Comparison of ENCODE assay signal across 33 cellular contexts in the genomic region with DNA sequence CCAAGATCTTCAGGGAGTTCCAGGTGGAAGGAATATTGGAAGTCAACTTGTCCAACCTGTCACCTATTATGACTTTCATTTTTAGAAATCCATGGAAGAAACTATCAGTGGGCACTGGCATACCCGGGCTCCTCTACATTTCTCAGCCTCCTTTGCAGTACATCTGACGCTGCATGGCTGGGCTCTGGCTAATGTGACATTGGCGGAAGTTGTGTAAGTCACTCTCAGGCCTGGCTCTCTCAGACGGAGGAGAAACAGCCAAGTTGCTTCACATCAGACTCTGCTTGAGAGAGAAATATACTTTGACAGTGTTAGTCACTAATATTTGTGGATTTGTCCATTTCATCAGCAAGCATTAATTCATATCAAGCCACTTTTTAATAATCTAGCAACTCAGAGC. TPM values are rescaled to one million over a fixed set of nuclear protein-coding genes. Genes with fewer than 3 reads are reported as not detected.
"Had no signal": no experiment of that assay in that cellular context is flagged by ENCODE, and none has a peak within 500 bp of the region (broad histone marks: within the 10 kb centered on the region; RNA-seq: fewer than 3 reads in every experiment).

No MANE protein-coding gene starts in this region.

- H3K27ac Mint-ChIP-seq: activated CD4-positive, alpha-beta T cell treated with anti-CD3 and anti-CD28 coated beads, Interleukin-2, amount 10 ng/mL, durations not matched to agents 7 days and 5 days; activated CD8-positive, alpha-beta T cell treated with anti-CD3 and anti-CD28 coated beads, Interleukin-2, amount 10 ng/mL, durations not matched to agents 7 days and 5 days; activated naive CD4-positive, alpha-beta T cell treated with anti-CD3 and anti-CD28 coated beads, Interleukin-2, amount 50 U/mL, for 24 hours; activated naive CD8-positive, alpha-beta T cell treated with anti-CD3 and anti-CD28 coated beads, Interleukin-2, amount 10 ng/mL, durations not matched to agents 7 days and 5 days; activated T-cell treated with anti-CD3 and anti-CD28 coated beads, Interleukin-2, amount 50 U/mL, for 24 hours; activated T-helper 2 cell treated with anti-CD3 and anti-CD28 coated beads, Interferon-gamma antibody, Interleukin-2, Interleukin-4, amounts not matched to agents 10 μg/mL and 5 μg/mL and 100 μg/mL, durations not matched to agents 14 hours and 24 hours and 36 hours had no signal

- H3K36me3 ChIP-seq: ascending aorta, cardiac muscle cell, Peyer's patch, SJCRH30 had no signal

- H3K36me3 Mint-ChIP-seq: activated naive CD4-positive, alpha-beta T cell treated with anti-CD3 and anti-CD28 coated beads, Interleukin-2, amount 50 U/mL, for 24 hours; activated naive CD8-positive, alpha-beta T cell treated with anti-CD3 and anti-CD28 coated beads, Interleukin-2, amount 10 ng/mL, durations not matched to agents 7 days and 5 days had no signal

- DNase-seq: activated CD4-positive, alpha-beta T cell treated with anti-CD3 and anti-CD28 coated beads, Interleukin-2, amount 10 ng/mL, durations not matched to agents 7 days and 5 days; activated CD4-positive, alpha-beta T cell treated with anti-CD3 and anti-CD28 coated beads, Interleukin-2, amount 50 U/mL, for 48 hours; activated CD8-positive, alpha-beta T cell treated with anti-CD3 and anti-CD28 coated beads, Interleukin-2, amount 10 ng/mL, durations not matched to agents 7 days and 5 days; activated gamma-delta T cell; activated naive CD4-positive, alpha-beta T cell treated with Interleukin-2 at 50 U/mL for 16 hours; activated naive CD8-positive, alpha-beta T cell treated with anti-CD3 and anti-CD28 coated beads, Interleukin-2, amount 10 ng/mL, durations not matched to agents 7 days and 5 days; activated T-cell treated with anti-CD3 and anti-CD28 coated beads, Interleukin-2, amount 50 U/mL, for 24 hours; amygdala; NCI-H1105; NCI-H1417 treated with DMSO at 0.1 percent for 48 hours; NCI-H187 treated with DMSO at 0.1 percent for 48 hours; NCI-H2081; NCI-H226; NCI-H446 treated with DMSO at 0.1 percent for 48 hours; NCI-H524; NCI-H69; NCI-H82; PC-3; Peyer's patch; SJCRH30; T1000 had no signal

- H3K27ac ChIP-seq: ascending aorta, cardiac muscle cell, Peyer's patch, RWPE1, SJCRH30, SK-N-MC had no signal

- H3K4me3 Mint-ChIP-seq: activated CD4-positive, alpha-beta T cell treated with anti-CD3 and anti-CD28 coated beads, Interleukin-2, amount 10 ng/mL, durations not matched to agents 7 days and 5 days; activated CD8-positive, alpha-beta T cell treated with anti-CD3 and anti-CD28 coated beads, Interleukin-2, amount 10 ng/mL, durations not matched to agents 7 days and 5 days; activated naive CD4-positive, alpha-beta T cell treated with anti-CD3 and anti-CD28 coated beads, Interleukin-2, amount 50 U/mL, for 24 hours; activated naive CD8-positive, alpha-beta T cell treated with anti-CD3 and anti-CD28 coated beads, Interleukin-2, amount 10 ng/mL, durations not matched to agents 7 days and 5 days; activated T-cell treated with anti-CD3 and anti-CD28 coated beads, Interleukin-2, amount 50 U/mL, for 24 hours; central memory CD8-positive, alpha-beta T cell had no signal

- FAIRE-seq: TTC549 had no signal

- ATAC-seq: activated CD8-positive, alpha-beta T cell treated with anti-CD3 and anti-CD28 coated beads, Interleukin-2, amount 10 ng/mL, durations not matched to agents 7 days and 5 days; PC-3; Right ventricle myocardium inferior had no signal

- H3K27me3 ChIP-seq: SJCRH30 had no signal

- H3K9me3 ChIP-seq: ascending aorta, Peyer's patch, SJCRH30 had no signal

- H3K9me3 Mint-ChIP-seq: activated CD4-positive, alpha-beta T cell treated with anti-CD3 and anti-CD28 coated beads, Interleukin-2, amount 10 ng/mL, durations not matched to agents 7 days and 5 days; activated naive CD4-positive, alpha-beta T cell treated with anti-CD3 and anti-CD28 coated beads, Interleukin-2, amount 50 U/mL, for 24 hours; activated naive CD8-positive, alpha-beta T cell treated with anti-CD3 and anti-CD28 coated beads, Interleukin-2, amount 10 ng/mL, durations not matched to agents 7 days and 5 days; activated T-cell treated with anti-CD3 and anti-CD28 coated beads, Interleukin-2, amount 50 U/mL, for 24 hours; activated T-helper 2 cell treated with anti-CD3 and anti-CD28 coated beads, Interferon-gamma antibody, Interleukin-2, Interleukin-4, amounts not matched to agents 10 μg/mL and 5 μg/mL and 100 μg/mL, durations not matched to agents 14 hours and 24 hours and 36 hours; central memory CD8-positive, alpha-beta T cell had no signal

- H3K4me1 ChIP-seq: ascending aorta, SJCRH30 had no signal

- H3K4me3 ChIP-seq: ascending aorta, cardiac muscle cell, Peyer's patch, SJCRH30, SK-N-MC had no signal

RNA-seq across cellular contexts. Expression of a gene that starts 4.5 kb away (rescaled TPM):
- total RNA-seq: activated CD4-positive, alpha-beta T cell treated with anti-CD3 and anti-CD28 coated beads, Interleukin-2, amount 10 ng/mL, durations not matched to agents 7 days and 5 days; activated CD8-positive, alpha-beta T cell treated with anti-CD3 and anti-CD28 coated beads, Interleukin-2, amount 10 ng/mL, durations not matched to agents 7 days and 5 days; activated T-helper 2 cell treated with anti-CD3 and anti-CD28 coated beads, Interferon-gamma antibody, Interleukin-2, Interleukin-4, amounts not matched to agents 10 μg/mL and 5 μg/mL and 100 μg/mL, durations not matched to agents 14 hours and 24 hours and 36 hours; ascending aorta; chondrocyte; Right ventricle myocardium inferior; T-helper 1 cell treated with Interleukin-12 subunit alpha and Interleukin-12 subunit beta and Interleukin-4 antibody, amounts not matched to agents 30 ng/mL and 1 ng/mL, for 36 hours; T-helper 2 cell treated with Interferon-gamma antibody and Interleukin-4, amounts not matched to agents 100 ng/mL and 5 ng/mL, for 36 hours had no signal
- polyA plus RNA-seq: cardiac muscle cell had no signal
